17 cellular contexts compared by ENCODE assay signal in the genomic region with DNA sequence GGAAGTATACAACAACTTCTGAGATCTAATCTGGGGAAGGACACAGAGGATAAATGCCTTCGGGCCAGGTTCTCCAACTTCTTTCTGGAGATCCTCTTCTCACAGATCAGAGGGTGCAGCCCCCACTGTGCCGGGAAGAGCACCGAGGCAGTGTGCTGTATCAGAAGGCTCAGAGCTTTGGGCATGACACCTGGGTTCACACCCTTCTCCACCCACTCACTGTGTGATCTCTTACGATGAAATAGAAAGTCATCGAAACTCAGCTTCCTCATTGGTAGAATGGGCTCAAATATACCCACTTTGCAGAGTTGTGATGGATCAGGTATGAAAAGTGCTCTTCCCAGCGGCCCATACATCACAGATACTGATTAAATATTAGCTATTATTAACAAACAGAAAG.
DNase-seq lines count a peak whose midpoint lies in the region; ATAC-seq, FAIRE-seq and TF ChIP-seq lines count a peak whose summit lies in the region.
"Had no signal": no experiment of that assay in that cellular context is flagged by ENCODE, and none has a peak within 500 bp of the region (broad histone marks: within the 10 kb centered on the region; RNA-seq: fewer than 3 reads in every experiment).

No MANE protein-coding gene starts in this region.

- no peaks in the 10 kb centered on the region for H3F3A ChIP-seq in neural cell (ENCODE audit: insufficient read depth, low read length, poor library complexity, severe bottlenecking)

- POLR2A ChIA-PET in GM12878 (lab: Charles Lee) = interaction anchor here (2.6 kb wide), 1 partner anchor 18 kb away, joined by 7 read pairs; no protein-coding TSS in a partner anchor

- ATAC-seq in GM18520 (IDR thresholded peaks at IDR 0.05; ENCODE audit: unreplicated experiment) (peak; percentile 61), GM12878 (peak; percentile 58), HG02610 (IDR thresholded peaks at IDR 0.05; ENCODE audit: unreplicated experiment) (no peak), HG02642 (IDR thresholded peaks at IDR 0.05; ENCODE audit: poor library complexity, unreplicated experiment) (no peak)
- ATAC-seq: A549 had no signal

- RAD21 ChIA-PET in GM12878 (lab: Charles Lee; ENCODE audit: unreplicated experiment) = interaction anchor here (1.2 to 1.5 kb wide), 2 partner anchors 19 to 81 kb away, joined by 3 to 4 read pairs; no protein-coding TSS in a partner anchor

- H3K4me3 ChIP-seq in GM12878 (no peak overlapping the region), neural cell (ENCODE audit: low read length) (no peak overlapping the region)
- H3K4me3 ChIP-seq: A549, BLaER1 had no signal

- TF ChIP-seq RAD21 in GM12878 (IDR thresholded peaks at IDR 0.05; ENCODE audit: insufficient read depth, low read depth, low read length) (no peak), neural cell (conservative IDR thresholded peaks at IDR 0.05) (no peak)

- in situ Hi-C loops in GM12878 (cut with MboI) = no loop called here

- no TSS peak for BruUV-seq in GM12878 (replicated peaks; lab: Mats Ljungman, UMichigan)

- H3K9ac ChIP-seq in GM12878 (ENCODE audit: control insufficient read depth, insufficient read depth, low read length) = no peak overlapping the region
- no peak overlapping the region for H3K9ac ChIP-seq in neural cell (ENCODE audit: low read length)
- H3K9ac ChIP-seq: BLaER1, KMS-11 had no signal

- CTCF ChIA-PET in GM12878 (lab: Yijun Ruan, JAX) = interaction anchor here (0.6 to 1.1 kb wide), 2 partner anchors 12 to 35 kb away, joined by 3 read pairs; no protein-coding TSS in a partner anchor

- H4K20me1 ChIP-seq in GM12878 (ENCODE audit: control insufficient read depth, insufficient read depth) (no peaks in the 10 kb centered on the region), neural cell (ENCODE audit: insufficient read depth) (no peaks in the 10 kb centered on the region)
- H4K20me1 ChIP-seq: BLaER1 had no signal

- TF ChIP-seq CTCF in GM12878 (IDR thresholded peaks at IDR 0.05 in 2 of 3, conservative IDR thresholded peaks at IDR 0.05 in 1 of 3; ENCODE audit: control insufficient read depth in 2 of 3, extremely low read depth in 1 of 3, insufficient read depth in 1 of 3, low read depth in 3 of 3, low read length in 3 of 3) (no peak), neural cell (IDR thresholded peaks at IDR 0.05; ENCODE audit: poor library complexity, severe bottlenecking) (no peak)

- no peaks in the 10 kb centered on the region for H3K4me1 ChIP-seq in GM12878 (ENCODE audit: control insufficient read depth, insufficient read depth, low read length)

- TF ChIP-seq POLR2A in GM12892 (IDR thresholded peaks at IDR 0.05; ENCODE audit: low read depth, low read length) (no peak), GM12878 (IDR thresholded peaks at IDR 0.05; ENCODE audit: low read depth, low read length) (no peak)

- DNase-seq in GM12892 (ENCODE audit: insufficient read length) (no peak), GM12878 (ENCODE audit: low read depth, low spot score) (no peak), GM19240 (ENCODE audit: insufficient read length, low spot score) (no peak)
- DNase-seq: CD4-positive, alpha-beta memory T cell; DMS153; DMS79; GF-D8; H9 had no signal

- H3K27me3 ChIP-seq in GM12878 (replicated peaks in 1 of 2; ENCODE audit: control insufficient read depth in 2 of 2, insufficient read depth in 2 of 2, low read length in 1 of 2) (no peaks in the 10 kb centered on the region), neural cell (ENCODE audit: insufficient read depth, low read depth, low read length) (no peaks in the 10 kb centered on the region)
- H3K27me3 ChIP-seq: BLaER1 had no signal

- H3K27ac ChIP-seq in GM12878 (ENCODE audit: control insufficient read depth, insufficient read depth) (no peak overlapping the region), neural cell (ENCODE audit: low read length) (peak overlapping the region; percentile 46)
- H3K27ac ChIP-seq: 22Rv1, A549, BLaER1, KMS-11 had no signal

- intact Hi-C loops in GM12878 (cut with micrococcal nuclease; ENCODE audit: unreplicated experiment) = no loop called here

- SMC1A ChIA-PET in GM12878 (lab: Charles Lee; ENCODE audit: uncharacterized antibody, unreplicated experiment) = interaction anchor here (0.7 to 2.5 kb wide), 11 partner anchors 11 to 370 kb away, joined by 3 to 10 read pairs (median 3); no protein-coding TSS in a partner anchor

- no peak for TF ChIP-seq EP300 in GM12878 (IDR thresholded peaks at IDR 0.05; ENCODE audit: borderline replicate concordance in 1 of 2, control insufficient read depth in 1 of 2, low read depth in 2 of 2, low read length in 2 of 2)
- TF ChIP-seq EP300 in neural cell (conservative IDR thresholded peaks at IDR 0.05; ENCODE audit: poor library complexity, severe bottlenecking) = no peak

- H2AFZ ChIP-seq in GM12878 (ENCODE audit: control insufficient read depth, low read depth, low read length) (no peak overlapping the region), neural cell (ENCODE audit: low read depth, low read length) (no peak overlapping the region)

- H3K9me3 ChIP-seq in GM12878 (replicated peaks; ENCODE audit: control insufficient read depth, insufficient read depth, low read length) = no peaks in the 10 kb centered on the region
- H3K9me3 ChIP-seq in neural cell (ENCODE audit: low read length) = no peaks in the 10 kb centered on the region
- H3K9me3 ChIP-seq: A549, BLaER1 had no signal

- H3K79me2 ChIP-seq in GM12878 (ENCODE audit: control insufficient read depth, insufficient read depth, low read length) (no peaks in the 10 kb centered on the region), neural cell (replicated peaks; ENCODE audit: insufficient read depth, low read length) (no peaks in the 10 kb centered on the region)

- no peak overlapping the region for H3K4me2 ChIP-seq in GM12878 (ENCODE audit: control insufficient read depth, insufficient read depth)
- no peak overlapping the region for H3K4me2 ChIP-seq in neural cell (ENCODE audit: low read length)
- H3K4me2 ChIP-seq: A549, BLaER1, KMS-11 had no signal

- WGBS in GM12878 (ENCODE audit: insufficient coverage, insufficient replicate concordance, low lambda C conversion rate, missing lambda C conversion rate) = 53% methylated on average over 6 of the region's 6 CpGs

- H3K36me3 ChIP-seq in GM12878 (ENCODE audit: control insufficient read depth in 2 of 2, insufficient read depth in 2 of 2, low read length in 1 of 2) (no peaks in the 10 kb centered on the region), neural cell (ENCODE audit: insufficient read depth, low read length) (no peaks in the 10 kb centered on the region)
- H3K36me3 ChIP-seq: BLaER1 had no signal

- FAIRE-seq in GM12892 (lab: Jason Lieb, UNC) (peak; percentile 14), GM12878 (lab: Jason Lieb, UNC) (no peak)
- FAIRE-seq: A549, H1 had no signal

- no peaks in the 10 kb centered on the region for H3K9me2 ChIP-seq in neural cell (ENCODE audit: insufficient read depth, low read length)

TF ChIP-seq in GM12878, 131 proteins besides CTCF, POLR2A, EP300 and RAD21 (continues in another document):
- TF ChIP-seq YY1 (IDR thresholded peaks at IDR 0.05; ENCODE audit: low read depth, low read length) = no peak
- TF ChIP-seq CBFB (IDR thresholded peaks at IDR 0.05; ENCODE audit: low read depth) = no peak
- TF ChIP-seq BMI1 (IDR thresholded peaks at IDR 0.05; ENCODE audit: borderline replicate concordance) = no peak
- TF ChIP-seq TARDBP (IDR thresholded peaks at IDR 0.05; ENCODE audit: borderline replicate concordance) = no peak
- no peak for TF ChIP-seq IKZF1 (conservative IDR thresholded peaks at IDR 0.05)
- TF ChIP-seq, protein P1, sequence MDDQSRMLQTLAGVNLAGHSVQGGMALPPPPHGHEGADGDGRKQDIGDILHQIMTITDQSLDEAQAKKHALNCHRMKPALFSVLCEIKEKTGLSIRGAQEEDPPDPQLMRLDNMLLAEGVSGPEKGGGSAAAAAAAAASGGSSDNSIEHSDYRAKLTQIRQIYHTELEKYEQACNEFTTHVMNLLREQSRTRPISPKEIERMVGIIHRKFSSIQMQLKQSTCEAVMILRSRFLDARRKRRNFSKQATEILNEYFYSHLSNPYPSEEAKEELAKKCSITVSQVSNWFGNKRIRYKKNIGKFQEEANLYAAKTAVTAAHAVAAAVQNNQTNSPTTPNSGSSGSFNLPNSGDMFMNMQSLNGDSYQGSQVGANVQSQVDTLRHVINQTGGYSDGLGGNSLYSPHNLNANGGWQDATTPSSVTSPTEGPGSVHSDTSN (IDR thresholded peaks at IDR 0.05; ENCODE audit: insufficient replicate concordance, low read depth, low read length) = no peak
- no peak for TF ChIP-seq EGR1 (IDR thresholded peaks at IDR 0.05; ENCODE audit: borderline replicate concordance in 1 of 2, low read depth in 2 of 2, low read length in 2 of 2)
- no peak for TF ChIP-seq NR2F1 (conservative IDR thresholded peaks at IDR 0.05)
- TF ChIP-seq NFIC (IDR thresholded peaks at IDR 0.05; ENCODE audit: low read depth, low read length) = no peak

TF ChIP-seq in neural cell, 6 proteins besides CTCF, POLR2A, EP300 and RAD21:
- no peak for TF ChIP-seq TAF1 (IDR thresholded peaks at IDR 0.05; ENCODE audit: low read depth)

Comparison
In these comparisons a context has a peak if more than half of its experiments do, and no peak if none do; other contexts are left out.
1. ATAC-seq: peak in GM18520 (single experiment) and GM12878 (single experiment); none in HG02610 (single experiment) and HG02642 (single experiment).